ENCODE assay signal across 29 cellular contexts in genomic region chr15:38208779-38209178, GRCh38.
"Had no signal": no experiment of that assay in that cellular context is flagged by ENCODE, and none has a peak within 500 bp of the region (broad histone marks: within the 10 kb centered on the region; RNA-seq: fewer than 3 reads in every experiment).

No MANE protein-coding gene starts in this region.

- H3K27ac Mint-ChIP-seq: activated CD4-positive, alpha-beta T cell treated with anti-CD3 and anti-CD28 coated beads for 36 hours; activated naive CD8-positive, alpha-beta T cell; naive thymus-derived CD4-positive, alpha-beta T cell had no signal

- H3K4me1 Mint-ChIP-seq: activated CD4-positive, alpha-beta T cell treated with anti-CD3 and anti-CD28 coated beads for 36 hours; naive thymus-derived CD4-positive, alpha-beta T cell had no signal

- H3K36me3 Mint-ChIP-seq: mesothelial cell of epicardium; naive thymus-derived CD4-positive, alpha-beta T cell had no signal

- ATAC-seq: activated CD4-positive, alpha-beta T cell treated with anti-CD3 and anti-CD28 coated beads for 36 hours; gastrocnemius medialis; naive thymus-derived CD4-positive, alpha-beta T cell had no signal

- H3K27me3 ChIP-seq: colonic mucosa, dorsolateral prefrontal cortex, gastrocnemius medialis, pancreas, suprapubic skin, tibial nerve had no signal

- H3K27ac ChIP-seq: colonic mucosa, dorsolateral prefrontal cortex, gastrocnemius medialis, pancreas, prostate gland, suprapubic skin, tibial nerve had no signal

- H3K9me3 ChIP-seq: colonic mucosa, gastrocnemius medialis, pancreas, prostate gland, suprapubic skin, tibial nerve had no signal

- DNase-seq: activated CD4-positive, alpha-beta T cell treated with anti-CD3 and anti-CD28 coated beads for 36 hours; activated CD4-positive, alpha-beta T cell treated with anti-CD3 and anti-CD28 coated beads, Interleukin-2, amount 50 U/mL, for 4 hours; activated CD4-positive, CD25-positive, alpha-beta regulatory T cell; activated CD8-positive, alpha-beta memory T cell treated with anti-CD3 and anti-CD28 coated beads for 24 hours; activated effector memory CD4-positive, alpha-beta T cell treated with Interleukin-2 at 50 U/mL for 16 hours; activated naive CD4-positive, alpha-beta T cell treated with Interleukin-2 at 50 U/mL for 16 hours; anterior cingulate cortex; cerebellar nuclear complex; colonic mucosa; dorsolateral prefrontal cortex; effector memory CD4-positive, alpha-beta T cell; erythroblast; gastrocnemius medialis; glutamatergic neuron; hippocampal formation; kidney; naive thymus-derived CD4-positive, alpha-beta T cell; nucleus accumbens; pancreas; retina; stimulated activated CD4-positive, alpha-beta T cell treated with anti-CD3 and anti-CD28 coated beads, Interleukin-15, amount 100 ng/mL, for 24 hours; stimulated activated CD4-positive, alpha-beta T cell treated with anti-CD3 and anti-CD28 coated beads, Interleukin-2, amount 100 ng/mL, for 24 hours; stimulated activated naive CD4-positive, alpha-beta T cell had no signal

- H3K4me3 ChIP-seq: colonic mucosa, dorsolateral prefrontal cortex, gastrocnemius medialis, pancreas, prostate gland, smooth muscle cell, suprapubic skin, tibial nerve had no signal

- H3K4me3 Mint-ChIP-seq: activated CD4-positive, alpha-beta T cell treated with anti-CD3 and anti-CD28 coated beads for 36 hours; activated naive CD8-positive, alpha-beta T cell; mesothelial cell of epicardium; naive thymus-derived CD4-positive, alpha-beta T cell had no signal

- H3K4me1 ChIP-seq: pancreas, prostate gland had no signal

- H3K36me3 ChIP-seq: colonic mucosa, gastrocnemius medialis, pancreas, prostate gland, suprapubic skin, tibial nerve had no signal
